Comparison of ENCODE assay signal across 7 cellular contexts in genomic region chr10:119541459-119542356, GRCh38. TPM values are rescaled to one million over a fixed set of nuclear protein-coding genes. Genes with fewer than 3 reads are reported as not detected.
A peak's percentile ranks its signal among the peaks of the same experiment; 100 is the strongest.
DNase-seq lines count a peak whose midpoint lies in the region; ATAC-seq, FAIRE-seq and TF ChIP-seq lines count a peak whose summit lies in the region.

No MANE protein-coding gene starts in this region.

- BruUV-seq in HepG2 (replicated peaks; lab: Mats Ljungman, UMichigan) = no TSS peak

- H4K20me1 ChIP-seq in HepG2 (ENCODE audit: insufficient read depth, low read length) = no peaks in the 10 kb centered on the region

- H3K4me1 ChIP-seq in HepG2 (ENCODE audit: insufficient read depth, low read length) = peaks cover 31% of the 10 kb centered on the region

- POLR2A ChIA-PET in HepG2 (lab: Yijun Ruan, JAX) = no interaction called here

- TF ChIP-seq RAD21 in HepG2 (CRISPR knock-in tag; IDR thresholded peaks at IDR 0.05) = no peak

- no peaks in the 10 kb centered on the region for H3K79me2 ChIP-seq in HepG2 (ENCODE audit: insufficient read depth, low read length)

- TF ChIP-seq CTCF in astrocyte of the cerebellum (IDR thresholded peaks at IDR 0.05; ENCODE audit: low read depth, low read length, missing control alignments) (no peak), HepG2 (CRISPR knock-in tag; IDR thresholded peaks at IDR 0.05) (no peak)

- no peak overlapping the region for H3K4me2 ChIP-seq in HepG2 (ENCODE audit: low read depth, low read length)

- H3K4me3 ChIP-seq in SK-N-MC (peak overlapping the region; percentile 78), astrocyte of the cerebellum (ENCODE audit: low read depth, low read length) (peak overlapping the region; percentile 71), HepG2 (replicated peaks in 1 of 3; ENCODE audit: insufficient read depth in 1 of 3, low read depth in 2 of 3, low read length in 3 of 3) (peak overlapping the region in 2 of 3 experiments; percentile 46 to 71; a peak in 2 of 6 replicates)

- DNase-seq in SK-N-MC (ENCODE audit: low read depth, low spot score) (no peak), astrocyte of the cerebellum (ENCODE audit: low read depth) (no peak), HepG2 (ENCODE audit: low spot score) (no peak), H54 (ENCODE audit: insufficient read length, low spot score) (no peak)
- DNase-seq in stimulated activated CD4-positive, alpha-beta T cell treated with anti-CD3 and anti-CD28 coated beads, TNF-alpha, amount 100 ng/mL, for 48 hours (ENCODE audit: low read depth in 3 of 3) = peak in 2 of 3 donors; percentile 18 to 59

- TF ChIP-seq EP300 in HepG2 (IDR thresholded peaks at IDR 0.05; ENCODE audit: low read depth in 2 of 2, low read length in 2 of 2) (no peak), HepG2 (CRISPR knock-in tag; IDR thresholded peaks at IDR 0.05; ENCODE audit: borderline replicate concordance) (no peak)

- intact Hi-C loops in HepG2 (cut with micrococcal nuclease; ENCODE audit: unreplicated experiment) = loop anchor here (5.0 kb wide), 1 partner anchor 44 kb away; no protein-coding TSS in a partner anchor

- H3K27ac ChIP-seq in SK-N-MC (no peak overlapping the region), HepG2 (ENCODE audit: extremely low read length, insufficient read depth, low read length) (no peak overlapping the region)

- no peak for TF ChIP-seq POLR2A in HepG2 (IDR thresholded peaks at IDR 0.05; ENCODE audit: insufficient read depth in 1 of 2, low read depth in 2 of 2, low read length in 2 of 2)
- TF ChIP-seq POLR2A in H54 (IDR thresholded peaks at IDR 0.05; ENCODE audit: low read depth, low read length) = no peak

- H3K27me3 ChIP-seq in HepG2 (ENCODE audit: control insufficient read depth in 1 of 2, insufficient read depth in 2 of 2, low read length in 2 of 2) = peaks cover 6 to 46% of the 10 kb centered on the region in 2 experiments; a peak in 4 of 5 replicates

- FAIRE-seq in HepG2 (lab: Jason Lieb, UNC) (no peak), H54 (lab: Jason Lieb, UNC) (no peak)

- 90% methylated on average over 55 of the region's 57 CpGs for WGBS in HepG2 (ENCODE audit: low lambda C conversion rate)

- peak overlapping the region; percentile 41 for H3K9ac ChIP-seq in SK-N-MC (ENCODE audit: insufficient read length)
- no peak overlapping the region for H3K9ac ChIP-seq in HepG2 (ENCODE audit: insufficient read depth, low read depth, low read length)

- H3K9me3 ChIP-seq in SK-N-MC (ENCODE audit: low read depth, low read length) = no peaks in the 10 kb centered on the region
- no peaks in the 10 kb centered on the region for H3K9me3 ChIP-seq in HepG2 (ENCODE audit: low read length)

- H2AFZ ChIP-seq in HepG2 (ENCODE audit: low read length) = no peak overlapping the region

- H3K36me3 ChIP-seq in SK-N-MC (ENCODE audit: insufficient read depth, low read length) (no peaks in the 10 kb centered on the region), HepG2 (replicated peaks in 1 of 2; ENCODE audit: control insufficient read depth in 1 of 2, insufficient read depth in 2 of 2, low read length in 2 of 2) (no peaks in the 10 kb centered on the region)

- in situ Hi-C loops in astrocyte of the cerebellum (cut with HindIII; ENCODE audit: low sequenced_read_pairs) = no loop called here
- in situ Hi-C loops in HepG2 (cut with HindIII; ENCODE audit: extremely low pct_ligation_motif_present, low pct_unique_long_range_greater_than_20kb) = loop anchor here (5.0 to 25.0 kb wide), 2 partner anchors 39 to 354 kb away; partner anchors contain the start of gene PRDX3

- ATAC-seq in GM21619 (IDR thresholded peaks at IDR 0.05; ENCODE audit: unreplicated experiment) = peak; percentile 10
- ATAC-seq in HepG2 = no peak
- ATAC-seq in GM21526 (IDR thresholded peaks at IDR 0.05; ENCODE audit: low FRiP score, unreplicated experiment) = no peak

- CTCF ChIA-PET in HepG2 (lab: Yijun Ruan, JAX; ENCODE audit: low intra/inter-chr PET ratio, low total read pairs) = no interaction called here

TF ChIP-seq in HepG2, 621 proteins besides CTCF, POLR2A, EP300 and RAD21 (continues in another document):
- TF ChIP-seq ZNF317 (CRISPR knock-in tag; IDR thresholded peaks at IDR 0.05) (no peak), ZXDC (CRISPR knock-in tag; IDR thresholded peaks at IDR 0.05) (no peak), ZNF160 (CRISPR knock-in tag; IDR thresholded peaks at IDR 0.05) (no peak), ZNF850 (CRISPR knock-in tag; conservative IDR thresholded peaks at IDR 0.05) (no peak), PLRG1 (conservative IDR thresholded peaks at IDR 0.05) (no peak)

RNA-seq across cellular contexts. Expression of gene RGS10, which starts 0.8 kb away (rescaled TPM):
- 1.1 and 1.7 TPM in 2 replicates for total RNA-seq in HepG2 (2016; rRNA removed; fragmentation: Illumina TruSeq; extraction: Trizol)
- 2.3 and 4.0 TPM in 2 replicates for total RNA-seq in HepG2 (2016; cell fraction: cytosol; rRNA removed; fragmentation: Illumina TruSeq; extraction: Trizol; ENCODE audit: low read depth)
- total RNA-seq in HepG2 (2016; cell fraction: insoluble cytoplasmic fraction; rRNA removed; fragmentation: Illumina TruSeq; extraction: Trizol) = 1.3 and 2.0 TPM in 2 replicates
- 2.3 and 2.4 TPM in 2 replicates for total RNA-seq in HepG2 (2016; cell fraction: membrane; rRNA removed; fragmentation: Illumina TruSeq; extraction: Trizol)
- total RNA-seq in HepG2 (2016; cell fraction: nucleus; rRNA removed; fragmentation: Illumina TruSeq; extraction: Trizol) = 0.78 and 1.1 TPM in 2 replicates
- 4.1 and 5.1 TPM in 2 replicates for polyA plus RNA-seq in HepG2 (2011; rRNA removed)
- 2.9 and 4.0 TPM in 2 replicates for polyA plus RNA-seq in HepG2 (2011; cell fraction: cytosol; rRNA removed)
- polyA plus RNA-seq in HepG2 (2011; cell fraction: nucleus; rRNA removed) = 1.2 and 1.3 TPM in 2 replicates
- polyA plus RNA-seq in HepG2 (2012) = 1.4 and 3.1 TPM in 2 replicates
- polyA plus RNA-seq in HepG2 (2016; cell fraction: cytosol; fragmentation: Illumina TruSeq; extraction: Trizol; ENCODE audit: low read depth) = 3.3 and 5.1 TPM in 2 replicates
- 2.4 and 3.6 TPM in 2 replicates for polyA plus RNA-seq in HepG2 (2016; cell fraction: insoluble cytoplasmic fraction; fragmentation: Illumina TruSeq; extraction: Trizol; ENCODE audit: low read depth)
- 3.3 TPM in 2 replicates for polyA plus RNA-seq in HepG2 (2016; cell fraction: membrane; fragmentation: Illumina TruSeq; extraction: Trizol; ENCODE audit: low read depth)
- polyA plus RNA-seq in HepG2 (2016; cell fraction: nucleus; fragmentation: Illumina TruSeq; extraction: Trizol; ENCODE audit: insufficient read depth, low read depth) = 0.67 and 1.8 TPM in 2 replicates
- polyA minus RNA-seq in HepG2 (2011; rRNA and poly(A)+ RNA removed; ENCODE audit: low replicate concordance) = 1.3 and 2.3 TPM in 2 replicates
- 1.3 and 2.1 TPM in 2 replicates for polyA minus RNA-seq in HepG2 (2011; cell fraction: cytosol; rRNA and poly(A)+ RNA removed)
- polyA minus RNA-seq in HepG2 (2011; cell fraction: nucleus; rRNA and poly(A)+ RNA removed) = 0.99 and 1.8 TPM in 2 replicates

RNA-seq across cellular contexts. Expression of gene TIAL1, which starts 55.1 kb away (rescaled TPM):
- total RNA-seq in HepG2 (2016; rRNA removed; fragmentation: Illumina TruSeq; extraction: Trizol) = 31.5 and 36.6 TPM in 2 replicates
- 19.8 and 22.7 TPM in 2 replicates for total RNA-seq in HepG2 (2016; cell fraction: cytosol; rRNA removed; fragmentation: Illumina TruSeq; extraction: Trizol; ENCODE audit: low read depth)
- total RNA-seq in HepG2 (2016; cell fraction: insoluble cytoplasmic fraction; rRNA removed; fragmentation: Illumina TruSeq; extraction: Trizol) = 32.7 and 33.0 TPM in 2 replicates
- total RNA-seq in HepG2 (2016; cell fraction: membrane; rRNA removed; fragmentation: Illumina TruSeq; extraction: Trizol) = 32.9 and 34.8 TPM in 2 replicates
- 74.7 and 93.9 TPM in 2 replicates for total RNA-seq in HepG2 (2016; cell fraction: nucleus; rRNA removed; fragmentation: Illumina TruSeq; extraction: Trizol)
- polyA plus RNA-seq in HepG2 (2011; rRNA removed) = 145 and 148 TPM in 2 replicates
- 29.6 and 41.0 TPM in 2 replicates for polyA plus RNA-seq in HepG2 (2011; cell fraction: cytosol; rRNA removed)
- 368 and 448 TPM in 2 replicates for polyA plus RNA-seq in HepG2 (2011; cell fraction: nucleus; rRNA removed)
- polyA plus RNA-seq in HepG2 (2012) = 152 and 155 TPM in 2 replicates
- 16.3 and 18.6 TPM in 2 replicates for polyA plus RNA-seq in HepG2 (2016; cell fraction: cytosol; fragmentation: Illumina TruSeq; extraction: Trizol; ENCODE audit: low read depth)
- 72.0 and 75.0 TPM in 2 replicates for polyA plus RNA-seq in HepG2 (2016; cell fraction: insoluble cytoplasmic fraction; fragmentation: Illumina TruSeq; extraction: Trizol; ENCODE audit: low read depth)
- 36.1 and 39.6 TPM in 2 replicates for polyA plus RNA-seq in HepG2 (2016; cell fraction: membrane; fragmentation: Illumina TruSeq; extraction: Trizol; ENCODE audit: low read depth)
- 291 and 317 TPM in 2 replicates for polyA plus RNA-seq in HepG2 (2016; cell fraction: nucleus; fragmentation: Illumina TruSeq; extraction: Trizol; ENCODE audit: insufficient read depth, low read depth)
- 17.9 and 42.2 TPM in 2 replicates for polyA minus RNA-seq in HepG2 (2011; rRNA and poly(A)+ RNA removed; ENCODE audit: low replicate concordance)
- polyA minus RNA-seq in HepG2 (2011; cell fraction: cytosol; rRNA and poly(A)+ RNA removed) = 27.6 and 31.4 TPM in 2 replicates
- 199 and 216 TPM in 2 replicates for polyA minus RNA-seq in HepG2 (2011; cell fraction: nucleus; rRNA and poly(A)+ RNA removed)

Comparison
In these comparisons a context has a peak if more than half of its experiments do, and no peak if none do; other contexts are left out.
1. DNase-seq: peak in stimulated activated CD4-positive, alpha-beta T cell treated with anti-CD3 and anti-CD28 coated beads, TNF-alpha, amount 100 ng/mL, for 48 hours (2 of 3); none in SK-N-MC (single experiment), astrocyte of the cerebellum (single experiment), HepG2 (single experiment) and H54 (single experiment).
2. Peak in every context shown above with its lines, with median percentiles within 50 percentile points of each other: H3K4me3 ChIP-seq.